ENCODE assay signal across 10 cellular contexts in genomic region chr3:23950303-23950702, GRCh38. TPM values are rescaled to one million over a fixed set of nuclear protein-coding genes. Genes with fewer than 3 reads are reported as not detected.
DNase-seq lines count a peak whose midpoint lies in the region; ATAC-seq and TF ChIP-seq lines count a peak whose summit lies in the region.
"Had no signal": no experiment of that assay in that cellular context is flagged by ENCODE, and none has a peak within 500 bp of the region (broad histone marks: within the 10 kb centered on the region; RNA-seq: fewer than 3 reads in every experiment).

No MANE protein-coding gene starts in this region.

- peak overlapping the region; percentile 71 for H3K4me3 Mint-ChIP-seq in activated CD8-positive, alpha-beta memory T cell treated with anti-CD3 and anti-CD28 coated beads, Interleukin-2, amount 10 ng/mL, durations not matched to agents 7 days and 5 days
- peak overlapping the region; percentile 57 to 60 for H3K4me3 Mint-ChIP-seq in stimulated activated naive B cell treated with anti-CD40 and anti-IgM and Interleukin-4, amounts not matched to agents 10 μg/mL and 1 μg/mL and 100 μg/mL, for 72 hours

- no peaks in the 10 kb centered on the region for H3K27me3 Mint-ChIP-seq in activated CD8-positive, alpha-beta memory T cell treated with anti-CD3 and anti-CD28 coated beads, Interleukin-2, amount 10 ng/mL, durations not matched to agents 7 days and 5 days
- H3K27me3 Mint-ChIP-seq in stimulated activated naive B cell treated with anti-CD40 and anti-IgM and Interleukin-4, amounts not matched to agents 10 μg/mL and 1 μg/mL and 100 μg/mL, for 72 hours = no peaks in the 10 kb centered on the region

- H3K27ac Mint-ChIP-seq in activated CD8-positive, alpha-beta memory T cell treated with anti-CD3 and anti-CD28 coated beads, Interleukin-2, amount 10 ng/mL, durations not matched to agents 7 days and 5 days = peak overlapping the region; percentile 94
- peak overlapping the region; percentile 51 for H3K27ac Mint-ChIP-seq in stimulated activated naive B cell treated with anti-CD40 and anti-IgM and Interleukin-4, amounts not matched to agents 10 μg/mL and 1 μg/mL and 100 μg/mL, for 72 hours

- no peak for TF ChIP-seq CTCF in ascending aorta (IDR thresholded peaks at IDR 0.05)

- H3K36me3 Mint-ChIP-seq in activated CD8-positive, alpha-beta memory T cell treated with anti-CD3 and anti-CD28 coated beads, Interleukin-2, amount 10 ng/mL, durations not matched to agents 7 days and 5 days = peaks cover 4% of the 10 kb centered on the region
- H3K36me3 Mint-ChIP-seq in stimulated activated naive B cell treated with anti-CD40 and anti-IgM and Interleukin-4, amounts not matched to agents 10 μg/mL and 1 μg/mL and 100 μg/mL, for 72 hours = peaks cover 6 to 7% of the 10 kb centered on the region in 2 donors

- H3K9me3 Mint-ChIP-seq in activated CD8-positive, alpha-beta memory T cell treated with anti-CD3 and anti-CD28 coated beads, Interleukin-2, amount 10 ng/mL, durations not matched to agents 7 days and 5 days (ENCODE audit: low read depth) = no peaks in the 10 kb centered on the region
- H3K9me3 Mint-ChIP-seq in stimulated activated naive B cell treated with anti-CD40 and anti-IgM and Interleukin-4, amounts not matched to agents 10 μg/mL and 1 μg/mL and 100 μg/mL, for 72 hours = peaks cover 0 to 2% of the 10 kb centered on the region in 2 donors

- H3K27ac ChIP-seq in ascending aorta = peak overlapping the region; percentile 51 to 95

- peak overlapping the region; percentile 25 to 31 for H3K4me3 ChIP-seq in ascending aorta

- CTCF ChIA-PET in activated CD8-positive, alpha-beta memory T cell treated with anti-CD3 and anti-CD28 coated beads, Interleukin-2, amount 10 ng/mL, durations not matched to agents 7 days and 5 days (lab: Charles Lee) = interaction anchor here (1.2 to 2.7 kb wide), 4 partner anchors 8 to 62 kb away, joined by 3 to 9 read pairs (median 4); partner anchors contain the start of genes NKIRAS1 and RPL15

- intact Hi-C loops in ascending aorta (cut with DNase I) = no loop called here

- peaks cover 0 to 7% of the 10 kb centered on the region in 2 donors for H3K36me3 ChIP-seq in ascending aorta
- H3K36me3 ChIP-seq: BE2C had no signal

- H3K27me3 ChIP-seq in ascending aorta = no peaks in the 10 kb centered on the region
- H3K27me3 ChIP-seq: BE2C had no signal

- H3K4me1 Mint-ChIP-seq in activated CD8-positive, alpha-beta memory T cell treated with anti-CD3 and anti-CD28 coated beads, Interleukin-2, amount 10 ng/mL, durations not matched to agents 7 days and 5 days = peaks cover 29% of the 10 kb centered on the region
- H3K4me1 Mint-ChIP-seq in stimulated activated naive B cell treated with anti-CD40 and anti-IgM and Interleukin-4, amounts not matched to agents 10 μg/mL and 1 μg/mL and 100 μg/mL, for 72 hours = peaks cover 34 to 62% of the 10 kb centered on the region in 2 donors

- no peaks in the 10 kb centered on the region for H3K9me3 ChIP-seq in ascending aorta
- H3K9me3 ChIP-seq: BE2C had no signal

- no peak for ATAC-seq in activated CD8-positive, alpha-beta memory T cell treated with anti-CD3 and anti-CD28 coated beads, Interleukin-2, amount 10 ng/mL, durations not matched to agents 7 days and 5 days
- ATAC-seq in HG03159 (IDR thresholded peaks at IDR 0.05; ENCODE audit: unreplicated experiment) (peak; percentile 30), GM19035 (IDR thresholded peaks at IDR 0.05; ENCODE audit: unreplicated experiment) (no peak)
- ATAC-seq in stimulated activated naive B cell treated with anti-CD40 and anti-IgM and Interleukin-4, amounts not matched to agents 10 μg/mL and 1 μg/mL and 100 μg/mL, for 72 hours (replicated peaks) = no peak

- no peak for DNase-seq in activated CD8-positive, alpha-beta memory T cell treated with anti-CD3 and anti-CD28 coated beads, Interleukin-2, amount 10 ng/mL, durations not matched to agents 7 days and 5 days
- no peak for DNase-seq in activated CD8-positive, alpha-beta memory T cell treated with anti-CD3 and anti-CD28 coated beads, Interleukin-2, amount 50 U/mL, for 4 hours
- DNase-seq in ascending aorta (ENCODE audit: low spot score in 2 of 2) (no peak), NCI-H82 (lab: John Stamatoyannopoulos, UW) (no peak), AG08395 (ENCODE audit: low spot score) (no peak)
- DNase-seq in stimulated activated naive B cell treated with anti-CD40 and anti-IgM and Interleukin-4, amounts not matched to agents 10 μg/mL and 1 μg/mL and 100 μg/mL, for 72 hours = no peak
- DNase-seq: BE2C, SIG-M5 had no signal

- H3K4me1 ChIP-seq in ascending aorta = peaks cover 20 to 62% of the 10 kb centered on the region in 2 donors
- H3K4me1 ChIP-seq: BE2C had no signal

RNA-seq across cellular contexts. Expression of gene NR1D2, which starts 5.2 kb away (rescaled TPM):
- total RNA-seq in activated CD8-positive, alpha-beta memory T cell treated with anti-CD3 and anti-CD28 coated beads, Interleukin-2, amount 10 ng/mL, durations not matched to agents 7 days and 5 days = 1 to 10 TPM; 3.8 to 4.1 TPM
- 6.5 TPM for total RNA-seq in ascending aorta

RNA-seq across cellular contexts. Expression of gene RPL15, which starts 33.4 kb away (rescaled TPM):
- 1,000 to 10,000 TPM; 1,249 to 1,693 TPM for total RNA-seq in activated CD8-positive, alpha-beta memory T cell treated with anti-CD3 and anti-CD28 coated beads, Interleukin-2, amount 10 ng/mL, durations not matched to agents 7 days and 5 days
- total RNA-seq in ascending aorta = 1,680 TPM

RNA-seq across cellular contexts. Expression of gene NKIRAS1, which starts 33.5 kb away (rescaled TPM):
- total RNA-seq in activated CD8-positive, alpha-beta memory T cell treated with anti-CD3 and anti-CD28 coated beads, Interleukin-2, amount 10 ng/mL, durations not matched to agents 7 days and 5 days = 1 to 10 TPM; 3.4 to 3.8 TPM
- total RNA-seq in ascending aorta = 8.7 TPM
